ENCODE assay signal across 8 cellular contexts in the genomic region with DNA sequence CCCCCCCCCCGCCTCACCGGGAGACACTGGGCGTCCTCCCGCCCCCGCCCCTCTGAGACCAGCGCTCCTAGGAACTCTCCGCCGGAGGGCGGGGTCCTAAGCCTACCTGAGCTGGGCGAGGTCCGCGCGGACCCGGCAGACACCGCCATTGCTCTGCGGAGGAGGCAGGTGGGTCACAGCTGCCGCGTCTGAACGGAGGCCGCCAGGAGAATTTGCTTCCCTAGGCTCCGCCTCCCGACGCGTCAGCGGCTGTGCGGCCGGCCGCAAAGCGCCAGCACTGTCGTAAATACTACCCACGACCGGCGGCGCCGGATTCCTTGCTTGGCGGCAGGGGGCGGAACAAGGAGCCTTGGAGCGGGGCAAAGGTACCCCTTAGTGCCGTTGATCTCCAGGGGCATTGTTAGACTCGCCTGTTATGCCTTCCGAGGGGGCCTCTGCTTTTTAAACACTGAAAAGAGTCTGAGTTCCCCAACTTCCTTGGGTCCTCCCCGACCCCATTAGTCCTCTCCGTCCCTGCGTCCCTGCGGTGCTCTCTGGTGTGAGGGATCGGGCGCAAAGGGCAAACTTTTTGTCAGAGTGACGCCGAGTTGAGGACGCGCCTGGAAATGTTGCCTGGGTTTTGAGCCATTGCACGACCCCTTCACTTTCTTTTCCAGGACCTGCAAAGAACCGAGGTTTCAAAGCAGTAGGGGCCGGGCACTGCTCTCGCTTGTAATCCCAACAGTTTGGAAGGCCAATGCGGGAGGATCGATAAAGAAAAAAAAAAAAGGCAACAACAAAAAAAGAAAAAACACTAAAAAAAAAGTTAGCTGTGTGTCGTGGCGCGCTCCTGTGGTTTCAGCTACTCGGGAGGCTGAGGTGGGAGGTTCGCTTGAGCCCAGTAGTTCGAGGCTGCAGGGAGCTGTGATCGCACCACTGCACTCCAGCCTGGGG. TPM values are rescaled to one million over a fixed set of nuclear protein-coding genes. Genes with fewer than 3 reads are reported as not detected.
A peak's percentile ranks its signal among the peaks of the same experiment; 100 is the strongest.
DNase-seq lines count a peak whose midpoint lies in the region; ATAC-seq and TF ChIP-seq lines count a peak whose summit lies in the region.

A gene (minus strand): TSS at position 214 of the 933 bp plus-strand sequence. CDS start 65 bp downstream, at position 149.

- peak; percentile 96 for DNase-seq in GM10248 (ENCODE audit: extremely low spot score)
- peak; percentile 93 for DNase-seq in NCI-H1105 (lab: John Stamatoyannopoulos, UW)
- DNase-seq in SKM-1 (lab: John Stamatoyannopoulos, UW; ENCODE audit: unreplicated experiment), result peak; percentile 96
- peak; percentile 91 for DNase-seq in glomerular visceral epithelial cell (ENCODE audit: extremely low spot score)
- DNase-seq in osteoblast (ENCODE audit: insufficient read length, low spot score, missing footprints), result peak; percentile 98
- DNase-seq in testis, result peak; percentile 97

- H3K9me3 Mint-ChIP-seq in activated naive CD4-positive, alpha-beta T cell treated with anti-CD3 and anti-CD28 coated beads, Interleukin-2, amount 50 U/mL, for 24 hours, result no peaks in the 10 kb centered on the region

- TF ChIP-seq CTCF in GM10248 (IDR thresholded peaks at IDR 0.05; ENCODE audit: control extremely low read depth, extremely low read depth, low read depth, missing control alignments) (no peak), osteoblast (IDR thresholded peaks at IDR 0.05; ENCODE audit: extremely low read depth, low read depth, low read length) (no peak), testis (IDR thresholded peaks at IDR 0.05) (peak; percentile 16 to 45 (median 35))

- H3K4me3 Mint-ChIP-seq in activated naive CD4-positive, alpha-beta T cell treated with anti-CD3 and anti-CD28 coated beads, Interleukin-2, amount 50 U/mL, for 24 hours, result peak within 1 kb of the TSS; percentile 98

- H3K9me3 ChIP-seq in osteoblast (ENCODE audit: low read depth, low read length), result no peaks in the 10 kb centered on the region
- no peaks in the 10 kb centered on the region for H3K9me3 ChIP-seq in testis

- CTCF ChIA-PET in GM10248 (lab: Yijun Ruan, JAX), result interaction anchor here (1.0 to 6.2 kb wide), 4 partner anchors 11 to 141 kb away, joined by 3 to 55 read pairs (median 4); a partner anchor contains a TSS

- H3K27ac Mint-ChIP-seq in activated naive CD4-positive, alpha-beta T cell treated with anti-CD3 and anti-CD28 coated beads, Interleukin-2, amount 50 U/mL, for 24 hours, result peak within 1 kb of the TSS; percentile 94

- peak; percentile 5 for TF ChIP-seq POLR2A in testis (IDR thresholded peaks at IDR 0.05)

- peaks cover 13% of the 10 kb centered on the region for H4K20me1 ChIP-seq in osteoblast (ENCODE audit: insufficient read depth, low read length)

- H3K27ac ChIP-seq in osteoblast (ENCODE audit: low read depth, low read length) (peak within 1 kb of the TSS; percentile 72), testis (peak within 1 kb of the TSS; percentile 78)

- peak within 1 kb of the TSS; percentile 100 for H2AFZ ChIP-seq in osteoblast (ENCODE audit: low read length)

- H3K36me3 ChIP-seq in osteoblast (ENCODE audit: insufficient read depth, low read length), result peaks cover 21% of the 10 kb centered on the region
- H3K36me3 ChIP-seq in testis (ENCODE audit: low read depth, missing control alignments), result no peaks in the 10 kb centered on the region

- peak within 1 kb of the TSS; percentile 97 for H3K4me2 ChIP-seq in osteoblast (ENCODE audit: insufficient read depth, low read length)

- peaks cover 3% of the 10 kb centered on the region for H3K36me3 Mint-ChIP-seq in activated naive CD4-positive, alpha-beta T cell treated with anti-CD3 and anti-CD28 coated beads, Interleukin-2, amount 50 U/mL, for 24 hours

- peak; percentile 89 for ATAC-seq in HG02610 (IDR thresholded peaks at IDR 0.05; ENCODE audit: unreplicated experiment)

- POLR2A ChIA-PET in GM10248 (lab: Yijun Ruan, JAX), result interaction anchor here (0.6 to 2.6 kb wide), 8 partner anchors 9 to 890 kb away, joined by 3 to 17 read pairs (median 8); a partner anchor contains a TSS

- peak within 1 kb of the TSS; percentile 98 for H3K4me3 ChIP-seq in osteoblast (ENCODE audit: insufficient read depth, low read length)
- peak within 1 kb of the TSS; percentile 72 to 87 for H3K4me3 ChIP-seq in testis

- intact Hi-C loops in testis (cut with DNase I; ENCODE audit: low total_unique reads), result no loop called here

- H3K27me3 ChIP-seq in osteoblast (ENCODE audit: insufficient read depth, low read length) (no peaks in the 10 kb centered on the region), testis (no peaks in the 10 kb centered on the region)

- WGBS in testis, 2 donors, result 3 to 4% methylated on average over 23 to 53 of the region's 64 CpGs

- peaks cover 44% of the 10 kb centered on the region for H3K79me2 ChIP-seq in osteoblast (ENCODE audit: insufficient read depth, low read length)

- H3K4me1 ChIP-seq in osteoblast (ENCODE audit: insufficient read depth, low read length), result peaks cover 12% of the 10 kb centered on the region
- peaks cover 14% of the 10 kb centered on the region for H3K4me1 ChIP-seq in testis

- H3K4me1 Mint-ChIP-seq in activated naive CD4-positive, alpha-beta T cell treated with anti-CD3 and anti-CD28 coated beads, Interleukin-2, amount 50 U/mL, for 24 hours, result peaks cover 44% of the 10 kb centered on the region

- no peaks in the 10 kb centered on the region for H3K27me3 Mint-ChIP-seq in activated naive CD4-positive, alpha-beta T cell treated with anti-CD3 and anti-CD28 coated beads, Interleukin-2, amount 50 U/mL, for 24 hours

RNA-seq across cellular contexts. Expression of the gene that starts here (rescaled TPM):
- total RNA-seq in osteoblast, result 40.9 and 52.5 TPM in 2 replicates
- 10 to 100 TPM; 26.8 to 31.8 TPM for total RNA-seq in testis
- 21.1 TPM for polyA plus RNA-seq in testis (ENCODE audit: insufficient read depth, low read depth, low replicate concordance)

Comparison
In these comparisons a context has a peak if more than half of its experiments do, and no peak if none do; other contexts are left out.
1. Peak in every context shown above with its lines: DNase-seq, ATAC-seq, H3K4me3 ChIP-seq and H3K27ac ChIP-seq.
2. CTCF ChIP-seq: peak in testis (3 of 3); none in GM10248 (single experiment) and osteoblast (single experiment).